17 cellular contexts compared by ENCODE assay signal in genomic region chr12:101204598-101205304, GRCh38. TPM values are rescaled to one million over a fixed set of nuclear protein-coding genes. Genes with fewer than 3 reads are reported as not detected.
"Had no signal": no experiment of that assay in that cellular context is flagged by ENCODE, and none has a peak within 500 bp of the region (broad histone marks: within the 10 kb centered on the region; RNA-seq: fewer than 3 reads in every experiment).

No MANE protein-coding gene starts in this region.

- H3K4me1 Mint-ChIP-seq: activated CD4-positive, alpha-beta memory T cell treated with anti-CD3 and anti-CD28 coated beads, Interleukin-2, amount 10 ng/mL, durations not matched to agents 7 days and 5 days; activated naive CD8-positive, alpha-beta T cell treated with anti-CD3 and anti-CD28 coated beads, Interleukin-2, amount 10 ng/mL, durations not matched to agents 7 days and 5 days; naive thymus-derived CD8-positive, alpha-beta T cell had no signal

- H3K36me3 ChIP-seq: right lobe of liver, upper lobe of left lung had no signal

- H3K27ac ChIP-seq: right lobe of liver, upper lobe of left lung had no signal

- H3K36me3 Mint-ChIP-seq: activated naive CD8-positive, alpha-beta T cell treated with anti-CD3 and anti-CD28 coated beads, Interleukin-2, amount 10 ng/mL, durations not matched to agents 7 days and 5 days; naive thymus-derived CD8-positive, alpha-beta T cell; stimulated activated memory B cell treated with anti-CD40 and anti-IgM and Interleukin-4, amounts not matched to agents 10 μg/mL and 1 μg/mL and 100 μg/mL, for 72 hours had no signal

- H3K4me3 ChIP-seq: right lobe of liver, upper lobe of left lung had no signal

- FAIRE-seq: bronchial epithelial cell, islet of Langerhans had no signal

- DNase-seq: activated CD4-positive, alpha-beta memory T cell treated with anti-CD3 and anti-CD28 coated beads, Interleukin-2, amount 10 ng/mL, durations not matched to agents 7 days and 5 days; activated naive CD8-positive, alpha-beta T cell treated with anti-CD3 and anti-CD28 coated beads, Interleukin-2, amount 10 ng/mL, durations not matched to agents 7 days and 5 days; aorta; hippocampal formation; naive thymus-derived CD8-positive, alpha-beta T cell; right lobe of liver; stimulated activated CD4-positive, alpha-beta T cell treated with anti-CD3 and anti-CD28 coated beads, Interleukin-1b, Interleukin-23, amount 100 ng/mL, for 48 hours; upper lobe of left lung had no signal

- H3K4me3 Mint-ChIP-seq: activated CD4-positive, alpha-beta memory T cell treated with anti-CD3 and anti-CD28 coated beads, Interleukin-2, amount 10 ng/mL, durations not matched to agents 7 days and 5 days; activated naive CD8-positive, alpha-beta T cell treated with anti-CD3 and anti-CD28 coated beads, Interleukin-2, amount 10 ng/mL, durations not matched to agents 7 days and 5 days; naive thymus-derived CD8-positive, alpha-beta T cell; stimulated activated memory B cell treated with anti-CD40 and anti-IgM and Interleukin-4, amounts not matched to agents 10 μg/mL and 1 μg/mL and 100 μg/mL, for 72 hours had no signal

- H3K9me3 ChIP-seq: right lobe of liver, upper lobe of left lung had no signal

- H3K4me1 ChIP-seq: right lobe of liver had no signal

- H3K27ac Mint-ChIP-seq: activated CD4-positive, alpha-beta memory T cell treated with anti-CD3 and anti-CD28 coated beads, Interleukin-2, amount 10 ng/mL, durations not matched to agents 7 days and 5 days; activated naive CD8-positive, alpha-beta T cell treated with anti-CD3 and anti-CD28 coated beads, Interleukin-2, amount 10 ng/mL, durations not matched to agents 7 days and 5 days; naive thymus-derived CD8-positive, alpha-beta T cell; progenitor cell of endocrine pancreas; stimulated activated memory B cell treated with anti-CD40 and anti-IgM and Interleukin-4, amounts not matched to agents 10 μg/mL and 1 μg/mL and 100 μg/mL, for 72 hours had no signal

- H3K9me3 Mint-ChIP-seq: activated CD4-positive, alpha-beta memory T cell treated with anti-CD3 and anti-CD28 coated beads, Interleukin-2, amount 10 ng/mL, durations not matched to agents 7 days and 5 days; activated naive CD8-positive, alpha-beta T cell treated with anti-CD3 and anti-CD28 coated beads, Interleukin-2, amount 10 ng/mL, durations not matched to agents 7 days and 5 days; naive thymus-derived CD8-positive, alpha-beta T cell; stimulated activated memory B cell treated with anti-CD40 and anti-IgM and Interleukin-4, amounts not matched to agents 10 μg/mL and 1 μg/mL and 100 μg/mL, for 72 hours had no signal

RNA-seq across cellular contexts. Expression of gene SLC5A8, which starts 5.3 kb away (rescaled TPM):
- total RNA-seq: activated CD4-positive, alpha-beta memory T cell treated with anti-CD3 and anti-CD28 coated beads, Interleukin-2, amount 10 ng/mL, durations not matched to agents 7 days and 5 days; activated naive CD8-positive, alpha-beta T cell treated with anti-CD3 and anti-CD28 coated beads, Interleukin-2, amount 10 ng/mL, durations not matched to agents 7 days and 5 days; aorta; chondrocyte; esophagus mucosa; glomerular endothelial cell; lung microvascular endothelial cell; mononuclear cell; naive thymus-derived CD8-positive, alpha-beta T cell; right lobe of liver had no signal
- polyA plus RNA-seq: aorta; naive thymus-derived CD8-positive, alpha-beta T cell had no signal
